Comparison of ENCODE assay signal across 9 cellular contexts in genomic region chr14:105067140-105067968, GRCh38. TPM values are rescaled to one million over a fixed set of nuclear protein-coding genes. Genes with fewer than 3 reads are reported as not detected.
A peak's percentile ranks its signal among the peaks of the same experiment; 100 is the strongest.
DNase-seq lines count a peak whose midpoint lies in the region; ATAC-seq and TF ChIP-seq lines count a peak whose summit lies in the region.
"Had no signal": no experiment of that assay in that cellular context is flagged by ENCODE, and none has a peak within 500 bp of the region (broad histone marks: within the 10 kb centered on the region; RNA-seq: fewer than 3 reads in every experiment).

No MANE protein-coding gene starts in this region.

- H3K36me3 ChIP-seq in left ventricle myocardium inferior: no peaks in the 10 kb centered on the region

- WGBS in right cardiac atrium: 69% methylated on average over 18 of the region's 18 CpGs

- H3K9me3 ChIP-seq in right cardiac atrium (ENCODE audit: control insufficient read depth, low read length) (no peaks in the 10 kb centered on the region), left ventricle myocardium inferior (replicated peaks) (no peaks in the 10 kb centered on the region)

- H3K27me3 ChIP-seq in right cardiac atrium (ENCODE audit: control insufficient read depth, insufficient read depth) (no peaks in the 10 kb centered on the region), left ventricle myocardium inferior (ENCODE audit: low read depth) (peaks cover 40% of the 10 kb centered on the region)

- H3K27ac ChIP-seq in right cardiac atrium (ENCODE audit: low read length): no peak overlapping the region
- H3K27ac ChIP-seq in left ventricle myocardium inferior (replicated peaks): no peak overlapping the region

- intact Hi-C loops in right cardiac atrium (cut with DNase I): no loop called here
- intact Hi-C loops in left ventricle myocardium inferior (cut with micrococcal nuclease): no loop called here

- no peaks in the 10 kb centered on the region for H3K4me1 ChIP-seq in right cardiac atrium (ENCODE audit: control insufficient read depth, insufficient read depth, low read length)
- H3K4me1 ChIP-seq in left ventricle myocardium inferior: peaks cover 51% of the 10 kb centered on the region

- TF ChIP-seq CTCF in left ventricle myocardium inferior (IDR thresholded peaks at IDR 0.05; ENCODE audit: borderline replicate concordance): no peak

- no peak overlapping the region for H3K4me3 ChIP-seq in right cardiac atrium (ENCODE audit: low read length)
- H3K4me3 ChIP-seq in left ventricle myocardium inferior: no peak overlapping the region

- ATAC-seq in right cardiac atrium (no peak), HG03045 (IDR thresholded peaks at IDR 0.05; ENCODE audit: unreplicated experiment) (no peak), GM21528 (IDR thresholded peaks at IDR 0.05; ENCODE audit: low FRiP score, unreplicated experiment) (no peak), HG03520 (IDR thresholded peaks at IDR 0.05; ENCODE audit: unreplicated experiment) (no peak)

- DNase-seq in right cardiac atrium (peak in 2 of 3 donors; percentile 12 to 37), left ventricle myocardium inferior (no peak), kidney glomerular epithelial cell (lab: John Stamatoyannopoulos, UW) (peak; percentile 39), NCI-H2029 treated with DMSO at 0.1 percent for 48 hours (lab: John Stamatoyannopoulos, UW) (no peak)
- DNase-seq in activated CD8-positive, alpha-beta memory T cell treated with anti-CD3 and anti-CD28 coated beads, Interleukin-2, amount 50 U/mL, for 4 hours: peak; percentile 64
- DNase-seq: hypothalamus had no signal

RNA-seq across cellular contexts. Expression of gene GPR132, which starts 2.1 kb away (rescaled TPM):
- total RNA-seq in right cardiac atrium (under 1 TPM; 0.62 to 0.80 (median 0.73) TPM), left ventricle myocardium inferior (1.0 TPM)
- 0.32 TPM for polyA plus RNA-seq in right cardiac atrium

RNA-seq across cellular contexts. Expression of gene CDCA4, which starts 46.5 kb away (rescaled TPM):
- total RNA-seq in right cardiac atrium (1 to 10 TPM; 2.9 to 3.9 (median 3.3) TPM), left ventricle myocardium inferior (2.0 TPM)
- 2.5 TPM for polyA plus RNA-seq in right cardiac atrium

Comparison
In these comparisons a context has a peak if more than half of its experiments do, and no peak if none do; other contexts are left out.
1. DNase-seq: peak in right cardiac atrium (2 of 3), activated CD8-positive, alpha-beta memory T cell treated with anti-CD3 and anti-CD28 coated beads, Interleukin-2, amount 50 U/mL, for 4 hours (single experiment) and kidney glomerular epithelial cell (single experiment); none in left ventricle myocardium inferior (single experiment) and NCI-H2029 treated with DMSO at 0.1 percent for 48 hours (single experiment).